In genomic region chr1:209063816-209064664, GRCh38 we compare ENCODE assay signal across 24 cellular contexts.
A peak's percentile ranks its signal among the peaks of the same experiment; 100 is the strongest.
DNase-seq lines count a peak whose midpoint lies in the region; ATAC-seq lines count a peak whose summit lies in the region.
"Had no signal": no experiment of that assay in that cellular context is flagged by ENCODE, and none has a peak within 500 bp of the region (broad histone marks: within the 10 kb centered on the region; RNA-seq: fewer than 3 reads in every experiment).

No MANE protein-coding gene starts in this region.

- intact Hi-C loops in naive thymus-derived CD4-positive, alpha-beta T cell (cut with micrococcal nuclease), result no loop called here

- no peak overlapping the region for H2AFZ ChIP-seq in trophoblast cell (ENCODE audit: insufficient read depth, low read length, poor library complexity)

- H2BK120ac ChIP-seq in trophoblast cell (ENCODE audit: insufficient read depth, low read length, poor library complexity), result peak overlapping the region; percentile 33

- no peaks in the 10 kb centered on the region for H3K4me1 Mint-ChIP-seq in naive thymus-derived CD4-positive, alpha-beta T cell
- H3K4me1 Mint-ChIP-seq: activated B cell treated with CpG ODN at 0.5 μM for 24 hours; activated naive CD4-positive, alpha-beta T cell treated with anti-CD3 and anti-CD28 coated beads, Interleukin-2, amount 10 ng/mL, durations not matched to agents 7 days and 5 days; CD14-positive monocyte had no signal

- H3K4me3 Mint-ChIP-seq in naive thymus-derived CD4-positive, alpha-beta T cell, result no peak overlapping the region
- H3K4me3 Mint-ChIP-seq: activated B cell treated with CpG ODN at 0.5 μM for 24 hours; activated CD8-positive, alpha-beta T cell treated with anti-CD3 and anti-CD28 coated beads for 36 hours; activated naive CD4-positive, alpha-beta T cell treated with anti-CD3 and anti-CD28 coated beads, Interleukin-2, amount 10 ng/mL, durations not matched to agents 7 days and 5 days; CD14-positive monocyte; neural crest cell; T-helper 2 cell treated with Interferon-gamma antibody and Interleukin-4, amounts not matched to agents 5 μg/mL and 100 μg/mL, for 36 hours had no signal

- H3K4me1 ChIP-seq in trophoblast cell (ENCODE audit: control insufficient read depth in 1 of 2, insufficient read depth in 2 of 2, low read length in 2 of 2), result peaks cover 20 to 21% of the 10 kb centered on the region in 2 experiments
- H3K4me1 ChIP-seq in naive thymus-derived CD4-positive, alpha-beta T cell (ENCODE audit: control insufficient read depth in 2 of 2, insufficient read depth in 2 of 2, low read length in 2 of 2), result no peaks in the 10 kb centered on the region
- H3K4me1 ChIP-seq: A549, ascending aorta, esophagus muscularis mucosa, psoas muscle had no signal

- DNase-seq in SIG-M5 treated with dmso at 0.1 percent for 504 hours (lab: John Stamatoyannopoulos, UW; ENCODE audit: unreplicated experiment), result peak; percentile 13
- no peak for DNase-seq in SIG-M5 (lab: John Stamatoyannopoulos, UW)
- DNase-seq in SK-N-DZ (ENCODE audit: low spot score), result peak; percentile 21
- DNase-seq in trophoblast cell, result peak in 1 of 2 donors; percentile 30
- no peak for DNase-seq in activated naive CD4-positive, alpha-beta T cell (lab: John Stamatoyannopoulos, UW)
- DNase-seq in DMS153 (lab: John Stamatoyannopoulos, UW), result no peak
- DNase-seq in naive thymus-derived CD4-positive, alpha-beta T cell, result no peak
- DNase-seq: activated B cell treated with CpG ODN at 0.5 μM for 24 hours; activated CD8-positive, alpha-beta T cell treated with anti-CD3 and anti-CD28 coated beads for 36 hours; activated naive CD4-positive, alpha-beta T cell treated with anti-CD3 and anti-CD28 coated beads, Interleukin-2, amount 10 ng/mL, durations not matched to agents 7 days and 5 days; activated T-cell treated with anti-CD3 and anti-CD28 coated beads, Interleukin-2, amount 50 U/mL, for 1 hour; effector memory CD4-positive, alpha-beta T cell; left colon; NCI-H1694 treated with DMSO at 0.1 percent for 48 hours; NCI-H446; psoas muscle had no signal

- no peak overlapping the region for H3K9ac ChIP-seq in trophoblast cell (ENCODE audit: low read length)

- no peaks in the 10 kb centered on the region for H3K79me2 ChIP-seq in trophoblast cell (ENCODE audit: control insufficient read depth, insufficient read depth, low read length, poor library complexity)

- peak overlapping the region; percentile 53 for H4K8ac ChIP-seq in trophoblast cell (ENCODE audit: low read depth, low read length)

- H3K14ac ChIP-seq in trophoblast cell (ENCODE audit: low read length), result peak overlapping the region; percentile 28

- no peak overlapping the region for H4K12ac ChIP-seq in trophoblast cell (ENCODE audit: low read depth, low read length)

- peak overlapping the region; percentile 59 for H2BK5ac ChIP-seq in trophoblast cell (ENCODE audit: low read depth, low read length, poor library complexity)

- H3K23ac ChIP-seq in trophoblast cell (ENCODE audit: low read length), result no peak overlapping the region

- no peak overlapping the region for H3K4ac ChIP-seq in trophoblast cell (ENCODE audit: low read depth, low read length)

- no peaks in the 10 kb centered on the region for H3K36me3 ChIP-seq in trophoblast cell (ENCODE audit: control insufficient read depth in 1 of 2, insufficient read depth in 2 of 2, low read length in 2 of 2)
- H3K36me3 ChIP-seq in naive thymus-derived CD4-positive, alpha-beta T cell (ENCODE audit: control insufficient read depth in 2 of 3, insufficient read depth in 3 of 3, low read length in 3 of 3), result no peaks in the 10 kb centered on the region
- H3K36me3 ChIP-seq: ascending aorta, esophagus muscularis mucosa had no signal

- peaks cover 13% of the 10 kb centered on the region for H3K79me1 ChIP-seq in trophoblast cell (ENCODE audit: low read length)

- H4K91ac ChIP-seq in trophoblast cell (ENCODE audit: low read depth, low read length), result peak overlapping the region; percentile 84

- no peaks in the 10 kb centered on the region for H3K36me3 Mint-ChIP-seq in naive thymus-derived CD4-positive, alpha-beta T cell
- H3K36me3 Mint-ChIP-seq: activated naive CD4-positive, alpha-beta T cell treated with anti-CD3 and anti-CD28 coated beads, Interleukin-2, amount 10 ng/mL, durations not matched to agents 7 days and 5 days; CD14-positive monocyte had no signal

- peak overlapping the region; percentile 60 for H3K18ac ChIP-seq in trophoblast cell (ENCODE audit: low read length)

- POLR2A ChIA-PET in naive thymus-derived CD4-positive, alpha-beta T cell (lab: Charles Lee), result no interaction called here

- peak overlapping the region; percentile 25 for H3K4me2 ChIP-seq in trophoblast cell (ENCODE audit: low read length)
- H3K4me2 ChIP-seq: A549 had no signal

- no peak overlapping the region for H3K27ac Mint-ChIP-seq in naive thymus-derived CD4-positive, alpha-beta T cell
- H3K27ac Mint-ChIP-seq: activated B cell treated with CpG ODN at 0.5 μM for 24 hours; activated CD8-positive, alpha-beta T cell treated with anti-CD3 and anti-CD28 coated beads for 36 hours; activated naive CD4-positive, alpha-beta T cell treated with anti-CD3 and anti-CD28 coated beads, Interleukin-2, amount 10 ng/mL, durations not matched to agents 7 days and 5 days; CD14-positive monocyte; T-helper 2 cell treated with Interferon-gamma antibody and Interleukin-4, amounts not matched to agents 5 μg/mL and 100 μg/mL, for 36 hours had no signal

- no peaks in the 10 kb centered on the region for H3K9me3 Mint-ChIP-seq in naive thymus-derived CD4-positive, alpha-beta T cell
- H3K9me3 Mint-ChIP-seq: activated B cell treated with CpG ODN at 0.5 μM for 24 hours; activated CD8-positive, alpha-beta T cell treated with anti-CD3 and anti-CD28 coated beads for 36 hours; activated naive CD4-positive, alpha-beta T cell treated with anti-CD3 and anti-CD28 coated beads, Interleukin-2, amount 10 ng/mL, durations not matched to agents 7 days and 5 days; CD14-positive monocyte; neural crest cell; T-helper 2 cell treated with Interferon-gamma antibody and Interleukin-4, amounts not matched to agents 5 μg/mL and 100 μg/mL, for 36 hours had no signal

- peak overlapping the region; percentile 68 for H2BK12ac ChIP-seq in trophoblast cell (ENCODE audit: low read length)

- H3K27ac ChIP-seq in trophoblast cell (ENCODE audit: low read depth, low read length), result peak overlapping the region; percentile 80
- no peak overlapping the region for H3K27ac ChIP-seq in naive thymus-derived CD4-positive, alpha-beta T cell (ENCODE audit: low read depth, low read length)
- H3K27ac ChIP-seq: A549, ascending aorta, esophagus muscularis mucosa, psoas muscle had no signal

- no peaks in the 10 kb centered on the region for H3K27me3 ChIP-seq in trophoblast cell (ENCODE audit: insufficient read depth, low read length)
- no peaks in the 10 kb centered on the region for H3K27me3 ChIP-seq in naive thymus-derived CD4-positive, alpha-beta T cell (ENCODE audit: control insufficient read depth in 2 of 2, insufficient read depth in 2 of 2, low read length in 2 of 2)
- H3K27me3 ChIP-seq: ascending aorta had no signal

- H3K9me3 ChIP-seq in trophoblast cell (ENCODE audit: insufficient read depth, low read depth, low read length), result no peaks in the 10 kb centered on the region
- no peaks in the 10 kb centered on the region for H3K9me3 ChIP-seq in naive thymus-derived CD4-positive, alpha-beta T cell (ENCODE audit: control insufficient read depth in 2 of 3, low read length in 3 of 3)
- H3K9me3 ChIP-seq: A549, ascending aorta, esophagus muscularis mucosa, psoas muscle had no signal

- no peak overlapping the region for H2AK5ac ChIP-seq in trophoblast cell (ENCODE audit: low read length)

- H3K27me3 Mint-ChIP-seq in naive thymus-derived CD4-positive, alpha-beta T cell, result peaks cover 0 to 16% (median 10%) of the 10 kb centered on the region in 5 donors
- H3K27me3 Mint-ChIP-seq: activated B cell treated with CpG ODN at 0.5 μM for 24 hours; activated naive CD4-positive, alpha-beta T cell treated with anti-CD3 and anti-CD28 coated beads, Interleukin-2, amount 10 ng/mL, durations not matched to agents 7 days and 5 days had no signal

- ATAC-seq in GM21529 (IDR thresholded peaks at IDR 0.05; ENCODE audit: unreplicated experiment), result peak; percentile 24
- ATAC-seq in naive thymus-derived CD4-positive, alpha-beta T cell, result no peak
- ATAC-seq: A549; activated CD8-positive, alpha-beta T cell treated with anti-CD3 and anti-CD28 coated beads for 36 hours; left colon; psoas muscle; Right ventricle myocardium inferior had no signal

- H3K4me3 ChIP-seq in trophoblast cell (ENCODE audit: low read depth, low read length), result no peak overlapping the region
- no peak overlapping the region for H3K4me3 ChIP-seq in naive thymus-derived CD4-positive, alpha-beta T cell (ENCODE audit: low read length)
- H3K4me3 ChIP-seq: A549, ascending aorta, esophagus muscularis mucosa, psoas muscle had no signal

- WGBS in trophoblast cell (ENCODE audit: extremely low coverage, insufficient coverage, insufficient read length), result no CpG with 5 or more reads among the region's 13 CpGs

- CTCF ChIA-PET in naive thymus-derived CD4-positive, alpha-beta T cell (lab: Charles Lee), result no interaction called here

Comparison
In these comparisons a context has a peak if more than half of its experiments do, and no peak if none do; other contexts are left out.
1. DNase-seq: peak in SIG-M5 treated with dmso at 0.1 percent for 504 hours (single experiment) and SK-N-DZ (single experiment); none in SIG-M5 (single experiment), activated naive CD4-positive, alpha-beta T cell (0 of 4), DMS153 (single experiment) and naive thymus-derived CD4-positive, alpha-beta T cell (0 of 9).